Comparison of ENCODE assay signal across 11 cellular contexts in the genomic region with DNA sequence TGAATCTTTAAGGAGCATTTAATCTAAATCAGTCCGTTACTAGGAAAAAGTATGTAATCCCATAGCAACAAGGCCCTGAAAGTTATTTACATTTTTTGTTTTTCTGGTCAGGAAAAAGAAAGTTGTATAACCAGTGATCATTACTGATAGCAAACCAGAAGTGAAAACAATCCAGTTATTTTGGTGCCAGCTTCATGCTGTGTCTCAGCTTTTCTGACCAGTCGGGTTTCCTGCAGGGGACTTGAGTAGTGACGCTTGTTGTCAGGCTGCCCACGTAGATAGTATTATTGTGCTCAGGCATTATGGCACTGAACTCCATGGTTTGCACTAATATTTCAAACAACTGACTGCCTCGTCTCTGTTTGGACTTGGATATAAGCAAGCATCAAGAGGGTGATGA. TPM values are rescaled to one million over a fixed set of nuclear protein-coding genes. Genes with fewer than 3 reads are reported as not detected.
DNase-seq lines count a peak whose midpoint lies in the region; ATAC-seq, FAIRE-seq and TF ChIP-seq lines count a peak whose summit lies in the region.
"Had no signal": no experiment of that assay in that cellular context is flagged by ENCODE, and none has a peak within 500 bp of the region (broad histone marks: within the 10 kb centered on the region; RNA-seq: fewer than 3 reads in every experiment).

No MANE protein-coding gene starts in this region.

- TF ChIP-seq CTCF in endothelial cell (IDR thresholded peaks at IDR 0.05; ENCODE audit: unreplicated experiment), result no peak

- H3K27ac Mint-ChIP-seq in endothelial cell (ENCODE audit: unreplicated experiment), result peak overlapping the region; percentile 8
- peak overlapping the region in 1 of 2 donors; percentile 31 for H3K27ac Mint-ChIP-seq in natural killer cell treated with Interleukin-12 subunit alpha and Interleukin-12 subunit beta and Interleukin-15 and Interleukin-18, amount 100 ng/mL, for 72 hours

- H3K4me1 Mint-ChIP-seq in endothelial cell (ENCODE audit: unreplicated experiment), result no peaks in the 10 kb centered on the region
- peaks cover 3 to 5% of the 10 kb centered on the region in 2 donors for H3K4me1 Mint-ChIP-seq in natural killer cell treated with Interleukin-12 subunit alpha and Interleukin-12 subunit beta and Interleukin-15 and Interleukin-18, amount 100 ng/mL, for 72 hours (ENCODE audit: low read depth in 2 of 2)

- no peak overlapping the region for H3K4me3 Mint-ChIP-seq in endothelial cell (ENCODE audit: unreplicated experiment)
- H3K4me3 Mint-ChIP-seq in natural killer cell treated with Interleukin-12 subunit alpha and Interleukin-12 subunit beta and Interleukin-15 and Interleukin-18, amount 100 ng/mL, for 72 hours, result no peak overlapping the region

- DNase-seq in GM18507 (ENCODE audit: extremely low spot score, insufficient read length, low read depth) (no peak), endothelial cell (ENCODE audit: low spot score) (no peak), AG08396 (ENCODE audit: low spot score) (no peak), sciatic nerve (ENCODE audit: low spot score) (no peak), islet precursor cell (no peak)
- DNase-seq in natural killer cell treated with Interleukin-12 subunit alpha and Interleukin-12 subunit beta and Interleukin-15 and Interleukin-18, amount 100 ng/mL, for 72 hours (ENCODE audit: low spot score), result no peak
- DNase-seq: activated gamma-delta T cell treated with Interleukin-2 at 50 U/mL for 16 hours, H7, NCI-H1092 treated with DMSO at 0.1 percent for 48 hours had no signal

- no peaks in the 10 kb centered on the region for H3K9me3 Mint-ChIP-seq in endothelial cell (ENCODE audit: unreplicated experiment)
- H3K9me3 Mint-ChIP-seq in natural killer cell treated with Interleukin-12 subunit alpha and Interleukin-12 subunit beta and Interleukin-15 and Interleukin-18, amount 100 ng/mL, for 72 hours, result no peaks in the 10 kb centered on the region

- H3K27me3 Mint-ChIP-seq in endothelial cell (ENCODE audit: unreplicated experiment), result no peaks in the 10 kb centered on the region
- no peaks in the 10 kb centered on the region for H3K27me3 Mint-ChIP-seq in natural killer cell treated with Interleukin-12 subunit alpha and Interleukin-12 subunit beta and Interleukin-15 and Interleukin-18, amount 100 ng/mL, for 72 hours

- peaks cover 28% of the 10 kb centered on the region for H3K36me3 Mint-ChIP-seq in endothelial cell (ENCODE audit: low read depth, unreplicated experiment)
- H3K36me3 Mint-ChIP-seq in natural killer cell treated with Interleukin-12 subunit alpha and Interleukin-12 subunit beta and Interleukin-15 and Interleukin-18, amount 100 ng/mL, for 72 hours, result peaks cover 16% of the 10 kb centered on the region

- peak; percentile 92 for FAIRE-seq in GM18507 (lab: Jason Lieb, UNC)

- intact Hi-C loops in sciatic nerve (cut with DNase I), result no loop called here

- ATAC-seq in GM21447 (IDR thresholded peaks at IDR 0.05; ENCODE audit: unreplicated experiment), result peak; percentile 53
- ATAC-seq in HG03175 (IDR thresholded peaks at IDR 0.05; ENCODE audit: unreplicated experiment), result peak; percentile 62
- ATAC-seq in natural killer cell treated with Interleukin-12 subunit alpha and Interleukin-12 subunit beta and Interleukin-15 and Interleukin-18, amount 100 ng/mL, for 72 hours, result no peak
- ATAC-seq in sciatic nerve, result no peak

RNA-seq across cellular contexts. Expression of a gene that starts 55.2 kb away (rescaled TPM):
- total RNA-seq in endothelial cell (ENCODE audit: unreplicated experiment) (6.1 TPM), sciatic nerve (3.1 TPM)
- 10 to 100 TPM in 1 of 2 donors, 1 to 10 TPM in 1; 8.3 to 14.8 TPM for total RNA-seq in natural killer cell treated with Interleukin-12 subunit alpha and Interleukin-12 subunit beta and Interleukin-15 and Interleukin-18, amount 100 ng/mL, for 72 hours

RNA-seq across cellular contexts. Expression of a gene that starts 55.4 kb away (rescaled TPM):
- total RNA-seq in endothelial cell (ENCODE audit: unreplicated experiment) (10.5 TPM), sciatic nerve (25.8 TPM)
- total RNA-seq in natural killer cell treated with Interleukin-12 subunit alpha and Interleukin-12 subunit beta and Interleukin-15 and Interleukin-18, amount 100 ng/mL, for 72 hours, result 10 to 100 TPM; 19.2 to 21.0 TPM

Comparison
In these comparisons a context has a peak if more than half of its experiments do, and no peak if none do; other contexts are left out.
1. ATAC-seq: peak in GM21447 (single experiment) and HG03175 (single experiment); none in natural killer cell treated with Interleukin-12 subunit alpha and Interleukin-12 subunit beta and Interleukin-15 and Interleukin-18, amount 100 ng/mL, for 72 hours (0 of 2) and sciatic nerve (single experiment).